In genomic region chr3:172096881-172097420, GRCh38 we compare ENCODE assay signal across 1 cellular context.
TF ChIP-seq lines count a peak whose summit lies in the region.

No MANE protein-coding gene starts in this region.

TF ChIP-seq in GM23338, 12 proteins besides CTCF, POLR2A, EP300 and RAD21 (continued from another document):
- TF ChIP-seq REST (IDR thresholded peaks at IDR 0.05; ENCODE audit: unreplicated experiment) (no peak), CREB1 (CRISPR knock-in tag; IDR thresholded peaks at IDR 0.05; ENCODE audit: low read depth) (no peak), EZH2phosphoT487 (IDR thresholded peaks at IDR 0.05; ENCODE audit: unreplicated experiment) (no peak), EZH2 (IDR thresholded peaks at IDR 0.05; ENCODE audit: low read depth, unreplicated experiment) (no peak)
